Comparison of ENCODE assay signal across 1 cellular context in the genomic region with DNA sequence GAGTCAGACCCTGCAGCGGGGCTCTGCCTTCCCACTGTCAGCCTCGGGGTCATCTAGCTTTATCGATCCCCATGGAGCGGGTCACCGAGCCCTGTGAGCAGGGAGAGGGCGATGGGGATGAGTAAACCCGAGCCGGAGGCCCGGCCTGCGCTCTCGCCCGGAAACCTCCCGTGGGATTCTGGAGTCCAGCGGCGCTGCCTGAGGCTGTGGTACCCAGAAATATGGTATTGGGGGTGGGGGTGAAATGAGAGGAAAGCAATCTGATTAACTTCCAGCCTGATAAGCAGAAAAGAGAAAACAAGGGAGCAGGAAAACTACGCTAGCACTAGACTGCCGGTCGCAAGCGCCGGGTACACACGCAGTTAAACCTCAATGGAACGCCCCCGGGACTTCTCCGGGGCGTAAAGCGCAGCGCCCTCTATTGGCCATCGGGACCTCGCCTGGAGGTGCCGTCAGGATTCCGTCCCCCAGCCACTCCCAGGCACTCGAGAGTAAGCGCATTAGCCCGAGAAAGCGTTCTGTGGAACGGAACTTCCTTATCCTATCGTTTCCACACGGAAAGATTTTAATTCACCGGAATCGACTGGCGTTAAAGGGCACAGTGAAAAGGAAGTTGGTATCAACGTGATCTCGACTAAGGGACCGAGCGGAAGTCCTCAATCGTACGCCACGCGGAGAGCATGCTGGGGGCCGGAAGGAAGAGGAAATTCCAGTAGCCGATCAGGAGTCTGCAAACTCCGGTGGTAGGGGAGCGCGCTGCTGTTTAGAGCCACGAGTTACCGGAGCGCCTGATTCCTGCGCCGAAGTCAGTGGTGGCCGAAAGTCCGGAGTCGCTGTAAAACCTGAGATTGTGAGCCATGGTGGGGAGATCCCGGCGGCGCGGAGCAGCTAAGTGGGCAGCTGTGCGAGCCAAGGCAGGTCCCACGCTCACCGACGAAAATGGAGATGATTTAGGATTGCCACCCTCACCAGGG.
TF ChIP-seq lines count a peak whose summit lies in the region.

Gene UTP3, plus strand, starts transcription at position 712 of the 974 bp plus-strand sequence. Its CDS starts 146 bp downstream, at position 858.

TF ChIP-seq in SK-N-SH treated with all-trans-retinoic acid at 6 μM for 48 hours, 23 proteins besides CTCF, POLR2A, EP300 and RAD21 (continued from another document):
- TF ChIP-seq, protein P1, sequence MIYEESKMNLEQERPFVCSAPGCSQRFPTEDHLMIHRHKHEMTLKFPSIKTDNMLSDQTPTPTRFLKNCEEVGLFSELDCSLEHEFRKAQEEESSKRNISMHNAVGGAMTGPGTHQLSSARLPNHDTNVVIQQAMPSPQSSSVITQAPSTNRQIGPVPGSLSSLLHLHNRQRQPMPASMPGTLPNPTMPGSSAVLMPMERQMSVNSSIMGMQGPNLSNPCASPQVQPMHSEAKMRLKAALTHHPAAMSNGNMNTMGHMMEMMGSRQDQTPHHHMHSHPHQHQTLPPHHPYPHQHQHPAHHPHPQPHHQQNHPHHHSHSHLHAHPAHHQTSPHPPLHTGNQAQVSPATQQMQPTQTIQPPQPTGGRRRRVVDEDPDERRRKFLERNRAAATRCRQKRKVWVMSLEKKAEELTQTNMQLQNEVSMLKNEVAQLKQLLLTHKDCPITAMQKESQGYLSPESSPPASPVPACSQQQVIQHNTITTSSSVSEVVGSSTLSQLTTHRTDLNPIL (CRISPR knock-in tag; IDR thresholded peaks at IDR 0.05; ENCODE audit: low read depth) = no peak
- TF ChIP-seq, protein P2, sequence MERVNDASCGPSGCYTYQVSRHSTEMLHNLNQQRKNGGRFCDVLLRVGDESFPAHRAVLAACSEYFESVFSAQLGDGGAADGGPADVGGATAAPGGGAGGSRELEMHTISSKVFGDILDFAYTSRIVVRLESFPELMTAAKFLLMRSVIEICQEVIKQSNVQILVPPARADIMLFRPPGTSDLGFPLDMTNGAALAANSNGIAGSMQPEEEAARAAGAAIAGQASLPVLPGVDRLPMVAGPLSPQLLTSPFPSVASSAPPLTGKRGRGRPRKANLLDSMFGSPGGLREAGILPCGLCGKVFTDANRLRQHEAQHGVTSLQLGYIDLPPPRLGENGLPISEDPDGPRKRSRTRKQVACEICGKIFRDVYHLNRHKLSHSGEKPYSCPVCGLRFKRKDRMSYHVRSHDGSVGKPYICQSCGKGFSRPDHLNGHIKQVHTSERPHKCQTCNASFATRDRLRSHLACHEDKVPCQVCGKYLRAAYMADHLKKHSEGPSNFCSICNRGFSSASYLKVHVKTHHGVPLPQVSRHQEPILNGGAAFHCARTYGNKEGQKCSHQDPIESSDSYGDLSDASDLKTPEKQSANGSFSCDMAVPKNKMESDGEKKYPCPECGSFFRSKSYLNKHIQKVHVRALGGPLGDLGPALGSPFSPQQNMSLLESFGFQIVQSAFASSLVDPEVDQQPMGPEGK (CRISPR knock-in tag; IDR thresholded peaks at IDR 0.05; ENCODE audit: borderline replicate concordance) = no peak
- TF ChIP-seq ZNF8 (CRISPR knock-in tag; IDR thresholded peaks at IDR 0.05) = no peak
